Comparison of ENCODE assay signal across 38 cellular contexts in genomic region chr13:112332727-112333126, GRCh38. TPM values are rescaled to one million over a fixed set of nuclear protein-coding genes. Genes with fewer than 3 reads are reported as not detected.
"Had no signal": no experiment of that assay in that cellular context is flagged by ENCODE, and none has a peak within 500 bp of the region (broad histone marks: within the 10 kb centered on the region; RNA-seq: fewer than 3 reads in every experiment).

No MANE protein-coding gene starts in this region.

- H3K36me3 ChIP-seq: adrenal gland, brain microvascular endothelial cell, breast epithelium had no signal

- H3K9me3 ChIP-seq: adrenal gland had no signal

- ATAC-seq: activated CD8-positive, alpha-beta T cell treated with anti-CD3 and anti-CD28 coated beads for 36 hours; activated naive CD4-positive, alpha-beta T cell treated with anti-CD3 and anti-CD28 coated beads, Interleukin-2, amount 50 U/mL, for 72 hours; activated T-cell treated with anti-CD3 and anti-CD28 coated beads, Interleukin-2, amount 50 U/mL, for 4 hours; activated T-cell treated with anti-CD3 and anti-CD28 coated beads, Interleukin-2, amount 50 U/mL, for 72 hours; activated T-helper 17 cell treated with anti-CD3 and anti-CD28 coated beads, Interleukin-2, amount 50 U/mL, for 72 hours; body of pancreas had no signal

- DNase-seq: activated B cell treated with CpG ODN at 0.5 μM for 24 hours; activated CD4-positive, alpha-beta memory T cell treated with anti-CD3 and anti-CD28 coated beads for 36 hours; activated CD4-positive, alpha-beta T cell treated with anti-CD3 and anti-CD28 coated beads for 4 hours; activated CD4-positive, alpha-beta T cell treated with anti-CD3 and anti-CD28 coated beads, Interleukin-2, amount 10 ng/mL, durations not matched to agents 24 days and 14 days; activated CD4-positive, alpha-beta T cell treated with anti-CD3 and anti-CD28 coated beads, Interleukin-2, amount 50 U/mL, for 1 hour; activated CD4-positive, alpha-beta T cell treated with anti-CD3 and anti-CD28 coated beads, Interleukin-2, amount 50 U/mL, for 4 hours; activated CD4-positive, CD25-positive, alpha-beta regulatory T cell treated with anti-CD3 and anti-CD28 coated beads, Interleukin-2, amount 50 U/mL, for 72 hours; activated CD8-positive, alpha-beta memory T cell treated with anti-CD3 and anti-CD28 coated beads, Interleukin-2, amount 50 U/mL, for 4 hours; activated CD8-positive, alpha-beta T cell treated with anti-CD3 and anti-CD28 coated beads for 36 hours; activated effector memory CD4-positive, alpha-beta T cell treated with anti-CD3 and anti-CD28 coated beads, Interleukin-2, amount 50 U/mL, for 16 hours; activated gamma-delta T cell treated with Interleukin-2 at 50 U/mL for 16 hours; activated naive CD4-positive, alpha-beta T cell; activated naive CD4-positive, alpha-beta T cell treated with anti-CD3 and anti-CD28 coated beads for 36 hours; activated naive CD4-positive, alpha-beta T cell treated with anti-CD3 and anti-CD28 coated beads, Interleukin-2, amount 50 U/mL, for 16 hours; activated naive CD8-positive, alpha-beta T cell treated with anti-CD3 and anti-CD28 coated beads for 36 hours; activated T-cell treated with anti-CD3 and anti-CD28 coated beads for 4 hours; activated T-cell treated with anti-CD3 and anti-CD28 coated beads, Interleukin-2, amount 50 U/mL, for 1 hour; activated T-cell treated with anti-CD3 and anti-CD28 coated beads, Interleukin-2, amount 50 U/mL, for 4 hours; activated T-cell treated with anti-CD3 and anti-CD28 coated beads, Interleukin-2, amount 50 U/mL, for 72 hours; adrenal gland; amniotic stem cell; aorta; body of pancreas; brain microvascular endothelial cell; central memory CD4-positive, alpha-beta T cell; T-helper 1 cell; T-helper 2 cell; T-helper 9 cell had no signal

- H3K4me1 ChIP-seq: adrenal gland, breast epithelium had no signal

- H3K27ac ChIP-seq: adrenal gland, body of pancreas, brain microvascular endothelial cell, breast epithelium, VCaP had no signal

- FAIRE-seq: astrocyte, TTC549 had no signal

- H3K4me3 ChIP-seq: adrenal gland, body of pancreas, breast epithelium had no signal

RNA-seq across cellular contexts. Expression of gene SPACA7, which starts 43.4 kb away (rescaled TPM):
- total RNA-seq: activated B cell treated with CpG ODN at 0.5 μM for 24 hours; activated CD4-positive, alpha-beta memory T cell treated with anti-CD3 and anti-CD28 coated beads for 36 hours; activated CD4-positive, alpha-beta T cell treated with anti-CD3 and anti-CD28 coated beads, Interleukin-2, amount 10 ng/mL, durations not matched to agents 24 days and 14 days; activated CD8-positive, alpha-beta memory T cell treated with anti-CD3 and anti-CD28 coated beads for 36 hours; activated CD8-positive, alpha-beta T cell treated with anti-CD3 and anti-CD28 coated beads for 36 hours; activated naive CD4-positive, alpha-beta T cell treated with anti-CD3 and anti-CD28 coated beads for 36 hours; activated naive CD4-positive, alpha-beta T cell treated with anti-CD3 and anti-CD28 coated beads, Interleukin-2, amount 50 U/mL, for 72 hours; activated naive CD8-positive, alpha-beta T cell treated with anti-CD3 and anti-CD28 coated beads for 36 hours; activated T-cell treated with anti-CD3 and anti-CD28 coated beads, Interleukin-2, amount 50 U/mL, for 4 hours; activated T-cell treated with anti-CD3 and anti-CD28 coated beads, Interleukin-2, amount 50 U/mL, for 72 hours; activated T-helper 1 cell treated with anti-CD3 and anti-CD28 coated beads, Interleukin-12 subunit alpha, Interleukin-12 subunit beta, Interleukin-2, Interleukin-4 antibody, amounts not matched to agents 30 ng/mL and 10 ng/mL and 1 ng/mL, durations not matched to agents 14 hours and 24 hours and 36 hours; activated T-helper 17 cell treated with anti-CD3 and anti-CD28 coated beads, Interleukin-2, amount 50 U/mL, for 72 hours; adrenal gland; astrocyte; body of pancreas; breast epithelium; cardiac septum; cerebellum had no signal
- polyA plus RNA-seq: adrenal gland, aorta had no signal
